ENCODE assay signal across 1 cellular context in genomic region chr5:119327018-119327417, GRCh38.
TF ChIP-seq lines count a peak whose summit lies in the region.

No MANE protein-coding gene starts in this region.

TF ChIP-seq in GM12878, 131 proteins besides CTCF, POLR2A, EP300 and RAD21 (continued from another document):
- TF ChIP-seq HDAC6 (IDR thresholded peaks at IDR 0.05; ENCODE audit: unreplicated experiment) (no peak), SPI1 (IDR thresholded peaks at IDR 0.05; ENCODE audit: borderline replicate concordance, insufficient read depth, low read depth, low read length) (no peak), JUNB (IDR thresholded peaks at IDR 0.05) (peak; percentile 22; the same call in 1 of the 2 replicates), YY1 (IDR thresholded peaks at IDR 0.05; ENCODE audit: low read depth, low read length) (no peak), BCL3 (IDR thresholded peaks at IDR 0.05; ENCODE audit: borderline replicate concordance, insufficient read depth, low read depth, low read length, poor library complexity, severe bottlenecking) (no peak), CREM (IDR thresholded peaks at IDR 0.05; ENCODE audit: low read depth) (0 out of 2 replicates have a peak, but pooled peaks have one; percentile 15), ELK1 (IDR thresholded peaks at IDR 0.05; ENCODE audit: low read depth, low read length) (no peak), RUNX3 (IDR thresholded peaks at IDR 0.05; ENCODE audit: low read length) (peak; percentile 40; the same call in 1 of the 2 replicates), RELA (IDR thresholded peaks at IDR 0.05; ENCODE audit: borderline replicate concordance, partially characterized antibody) (no peak), EGR1 (IDR thresholded peaks at IDR 0.05; ENCODE audit: borderline replicate concordance in 1 of 2, low read depth in 2 of 2, low read length in 2 of 2) (no peak)
